Comparison of ENCODE assay signal across 8 cellular contexts in the genomic region with DNA sequence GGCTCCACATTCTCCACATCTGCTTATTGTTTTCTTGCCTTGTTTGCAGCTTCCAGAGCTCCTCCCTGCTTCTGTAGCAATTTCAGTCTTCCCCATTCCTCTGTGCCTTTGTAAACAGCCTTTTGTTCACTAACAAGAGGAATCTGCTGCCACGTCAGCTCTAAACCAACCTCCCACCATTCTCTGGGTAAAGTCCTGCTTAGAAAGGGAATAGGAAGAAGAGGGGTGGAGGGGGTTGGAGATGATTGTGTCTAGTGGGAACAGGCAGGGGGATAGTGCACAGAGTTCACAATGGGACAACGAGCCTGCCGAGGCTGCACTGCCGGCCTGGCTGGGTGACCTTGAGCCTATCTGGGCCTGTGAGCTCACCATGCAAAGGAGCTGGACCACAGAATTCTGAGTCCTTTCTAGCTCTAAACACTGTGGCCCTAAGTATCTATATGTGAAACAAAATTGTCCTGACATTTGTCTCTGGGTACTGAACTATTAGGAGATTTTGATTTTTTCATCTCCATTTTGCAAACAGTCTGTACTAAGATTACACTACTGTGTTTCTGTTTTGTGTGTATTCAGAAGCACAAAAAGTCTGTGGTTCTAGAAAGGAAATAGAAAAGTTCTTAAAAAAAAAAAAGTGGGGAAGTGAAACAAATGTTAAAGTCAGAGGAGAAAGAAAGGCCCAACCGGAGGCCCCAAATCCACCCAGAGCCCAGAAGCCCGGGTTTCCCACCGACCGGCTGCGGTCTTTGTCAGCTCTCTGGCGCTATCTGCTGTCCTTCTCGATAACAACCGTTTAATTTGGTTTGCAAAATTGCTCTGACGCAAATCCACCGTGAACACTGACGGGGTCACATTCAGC. TPM values are rescaled to one million over a fixed set of nuclear protein-coding genes. Genes with fewer than 3 reads are reported as not detected.
DNase-seq lines count a peak whose midpoint lies in the region; ATAC-seq lines count a peak whose summit lies in the region.

No MANE protein-coding gene starts in this region.

- no peaks in the 10 kb centered on the region for H3K36me3 Mint-ChIP-seq in activated CD4-positive, alpha-beta memory T cell treated with anti-CD3 and anti-CD28 coated beads, Interleukin-2, amount 10 ng/mL, durations not matched to agents 7 days and 5 days (ENCODE audit: low read depth)

- peaks cover 4% of the 10 kb centered on the region for H3K4me1 ChIP-seq in ectodermal cell (ENCODE audit: control insufficient read depth, insufficient read depth, low read length)

- H3K36me3 ChIP-seq in ectodermal cell (ENCODE audit: control insufficient read depth, insufficient read depth, low read length), result no peaks in the 10 kb centered on the region

- CTCF ChIA-PET in activated CD4-positive, alpha-beta memory T cell treated with anti-CD3 and anti-CD28 coated beads, Interleukin-2, amount 10 ng/mL, durations not matched to agents 7 days and 5 days (lab: Charles Lee), result interaction anchor here (0.9 to 5.1 kb wide), 9 partner anchors 14 to 128 kb away, joined by 3 to 50 read pairs (median 7); no protein-coding TSS in a partner anchor

- peak overlapping the region; percentile 88 for H3K27ac ChIP-seq in ectodermal cell (ENCODE audit: insufficient read depth, low read depth, low read length, poor library complexity, severe bottlenecking)

- DNase-seq in C1 segment of cervical spinal cord (lab: John Stamatoyannopoulos, UW), result peak; percentile 10 to 82 (median 67)
- DNase-seq in NCI-H748 (lab: John Stamatoyannopoulos, UW; ENCODE audit: unreplicated experiment), result peak; percentile 72
- peak; percentile 81 for DNase-seq in activated CD4-positive, alpha-beta memory T cell treated with anti-CD3 and anti-CD28 coated beads, Interleukin-2, amount 10 ng/mL, durations not matched to agents 7 days and 5 days
- peak; percentile 95 for DNase-seq in medulla oblongata (ENCODE audit: extremely low spot score)
- DNase-seq in stimulated activated CD8-positive, alpha-beta memory T cell treated with anti-CD3 and anti-CD28 coated beads, Interleukin-15, amount 100 ng/mL, for 1 hour (ENCODE audit: low read depth), result peak; percentile 53

- POLR2A ChIA-PET in activated CD4-positive, alpha-beta memory T cell treated with anti-CD3 and anti-CD28 coated beads, Interleukin-2, amount 10 ng/mL, durations not matched to agents 7 days and 5 days (lab: Charles Lee), result interaction anchor here (0.9 kb wide), 2 partner anchors 11 to 107 kb away, joined by 3 read pairs; no protein-coding TSS in a partner anchor

- WGBS in ectodermal cell, 2 experiments, result 4 to 6% methylated on average over 14 to 15 of the region's 15 CpGs

- peaks cover 4% of the 10 kb centered on the region for H3K27me3 Mint-ChIP-seq in activated CD4-positive, alpha-beta memory T cell treated with anti-CD3 and anti-CD28 coated beads, Interleukin-2, amount 10 ng/mL, durations not matched to agents 7 days and 5 days

- peaks cover 11% of the 10 kb centered on the region for H3K4me1 Mint-ChIP-seq in activated CD4-positive, alpha-beta memory T cell treated with anti-CD3 and anti-CD28 coated beads, Interleukin-2, amount 10 ng/mL, durations not matched to agents 7 days and 5 days

- peaks cover 5% of the 10 kb centered on the region for H3K27me3 ChIP-seq in ectodermal cell (ENCODE audit: control insufficient read depth, insufficient read depth, low read length, poor library complexity, severe bottlenecking)

- H3K9me3 Mint-ChIP-seq in activated CD4-positive, alpha-beta memory T cell treated with anti-CD3 and anti-CD28 coated beads, Interleukin-2, amount 10 ng/mL, durations not matched to agents 7 days and 5 days, result no peaks in the 10 kb centered on the region

- H3K27ac Mint-ChIP-seq in activated CD4-positive, alpha-beta memory T cell treated with anti-CD3 and anti-CD28 coated beads, Interleukin-2, amount 10 ng/mL, durations not matched to agents 7 days and 5 days, result peak overlapping the region; percentile 6

- no peaks in the 10 kb centered on the region for H3K9me3 ChIP-seq in ectodermal cell (ENCODE audit: control insufficient read depth, low read length)

- no peak overlapping the region for H3K4me3 Mint-ChIP-seq in activated CD4-positive, alpha-beta memory T cell treated with anti-CD3 and anti-CD28 coated beads, Interleukin-2, amount 10 ng/mL, durations not matched to agents 7 days and 5 days

- H3K4me3 ChIP-seq in ectodermal cell (ENCODE audit: insufficient read depth, low read depth, low read length), result no peak overlapping the region

- ATAC-seq in GM19043 (IDR thresholded peaks at IDR 0.05; ENCODE audit: low read depth, unreplicated experiment) (peak; percentile 91), HG03342 (IDR thresholded peaks at IDR 0.05; ENCODE audit: unreplicated experiment) (peak; percentile 91)

RNA-seq across cellular contexts. Expression of a gene that starts 1.4 kb away (rescaled TPM):
- total RNA-seq in activated CD4-positive, alpha-beta memory T cell treated with anti-CD3 and anti-CD28 coated beads, Interleukin-2, amount 10 ng/mL, durations not matched to agents 7 days and 5 days, result not detected
- polyA plus RNA-seq in ectodermal cell (2013, experiment 1 of 4), result 0.26 TPM
- polyA plus RNA-seq in ectodermal cell (2013, experiment 2 of 4), result 0.44 TPM
- 0.11 TPM for polyA plus RNA-seq in ectodermal cell (2013, experiment 3 of 4)
- 0.20 TPM for polyA plus RNA-seq in ectodermal cell (2013, experiment 4 of 4)

RNA-seq across cellular contexts. Expression of a gene that starts 34.1 kb away (rescaled TPM):
- 100 to 1,000 TPM; 111 to 112 TPM for total RNA-seq in activated CD4-positive, alpha-beta memory T cell treated with anti-CD3 and anti-CD28 coated beads, Interleukin-2, amount 10 ng/mL, durations not matched to agents 7 days and 5 days
- polyA plus RNA-seq in ectodermal cell (2013, experiment 1 of 4), result 6.4 TPM
- 5.1 TPM for polyA plus RNA-seq in ectodermal cell (2013, experiment 2 of 4)
- polyA plus RNA-seq in ectodermal cell (2013, experiment 3 of 4), result 4.9 TPM
- polyA plus RNA-seq in ectodermal cell (2013, experiment 4 of 4), result 5.7 TPM
